Comparison of ENCODE assay signal across 1 cellular context in genomic region chr22:46528121-46528610, GRCh38.
TF ChIP-seq lines count a peak whose summit lies in the region.

No MANE protein-coding gene starts in this region.

TF ChIP-seq in HepG2, 621 proteins besides CTCF, POLR2A, EP300 and RAD21 (continued from another document and continues in another):
- TF ChIP-seq PRMT3 (CRISPR knock-in tag; IDR thresholded peaks at IDR 0.05; ENCODE audit: borderline replicate concordance, low read depth), result no peak
- TF ChIP-seq ZNF670 (CRISPR knock-in tag; IDR thresholded peaks at IDR 0.05; ENCODE audit: borderline replicate concordance), result no peak
- TF ChIP-seq HNRNPUL1 (IDR thresholded peaks at IDR 0.05; ENCODE audit: low read depth, low read length), result no peak
- no peak for TF ChIP-seq CAMTA2 (CRISPR knock-in tag; IDR thresholded peaks at IDR 0.05; ENCODE audit: borderline replicate concordance)
- no peak for TF ChIP-seq ZSCAN30 (CRISPR knock-in tag; IDR thresholded peaks at IDR 0.05)
- no peak for TF ChIP-seq ZNF333 (CRISPR knock-in tag; IDR thresholded peaks at IDR 0.05; ENCODE audit: borderline replicate concordance)
- TF ChIP-seq BHLHE40 (IDR thresholded peaks at IDR 0.05; ENCODE audit: low read length), result no peak
- no peak for TF ChIP-seq SRSF9 (IDR thresholded peaks at IDR 0.05; ENCODE audit: borderline replicate concordance, insufficient read depth, low read depth, low read length, poor library complexity, severe bottlenecking)
- no peak for TF ChIP-seq ZBTB10 (CRISPR knock-in tag; IDR thresholded peaks at IDR 0.05; ENCODE audit: borderline replicate concordance)
- TF ChIP-seq ZFP82 (CRISPR knock-in tag; IDR thresholded peaks at IDR 0.05; ENCODE audit: borderline replicate concordance), result no peak
- peak; percentile 28; the same call in 1 of the 2 replicates for TF ChIP-seq ZBTB26 (CRISPR knock-in tag; IDR thresholded peaks at IDR 0.05; ENCODE audit: borderline replicate concordance)
- no peak for TF ChIP-seq PHF21A (CRISPR knock-in tag; IDR thresholded peaks at IDR 0.05)
- TF ChIP-seq AKAP8 (CRISPR knock-in tag; IDR thresholded peaks at IDR 0.05), result no peak
- no peak for TF ChIP-seq HNF4G (IDR thresholded peaks at IDR 0.05; ENCODE audit: borderline replicate concordance, low read depth, low read length)
- TF ChIP-seq HNF4G (CRISPR knock-in tag; IDR thresholded peaks at IDR 0.05; ENCODE audit: borderline replicate concordance, low read depth), result no peak
- peak; percentile 40; the same call in 1 of the 2 replicates for TF ChIP-seq TFDP1 (CRISPR knock-in tag; IDR thresholded peaks at IDR 0.05; ENCODE audit: borderline replicate concordance)
- no peak for TF ChIP-seq SETDB1 (CRISPR knock-in tag; IDR thresholded peaks at IDR 0.05; ENCODE audit: borderline replicate concordance)
- no peak for TF ChIP-seq PRDM15 (CRISPR knock-in tag; IDR thresholded peaks at IDR 0.05)
- TF ChIP-seq ZNF207 (IDR thresholded peaks at IDR 0.05; ENCODE audit: borderline replicate concordance), result no peak
- no peak for TF ChIP-seq ZNF329 (CRISPR knock-in tag; IDR thresholded peaks at IDR 0.05; ENCODE audit: low read depth)
- no peak for TF ChIP-seq ZNF253 (CRISPR knock-in tag; IDR thresholded peaks at IDR 0.05; ENCODE audit: borderline replicate concordance)
- TF ChIP-seq KLF6 (CRISPR knock-in tag; IDR thresholded peaks at IDR 0.05), result no peak; the same call in 1 of the 2 replicates
- TF ChIP-seq SIX1 (CRISPR knock-in tag; IDR thresholded peaks at IDR 0.05; ENCODE audit: borderline replicate concordance), result no peak; the same call in 1 of the 2 replicates
- no peak for TF ChIP-seq ZNF737 (CRISPR knock-in tag; IDR thresholded peaks at IDR 0.05; ENCODE audit: borderline replicate concordance)
- no peak for TF ChIP-seq ZFP36 (IDR thresholded peaks at IDR 0.05; ENCODE audit: borderline replicate concordance, low read depth, low read length, partially characterized antibody)
- TF ChIP-seq RERE (CRISPR knock-in tag; IDR thresholded peaks at IDR 0.05; ENCODE audit: low read depth), result peak; percentile 80; the same call in 1 of the 2 replicates
- no peak for TF ChIP-seq ZNF615 (CRISPR knock-in tag; IDR thresholded peaks at IDR 0.05; ENCODE audit: borderline replicate concordance)
- no peak for TF ChIP-seq NR0B2 (CRISPR knock-in tag; IDR thresholded peaks at IDR 0.05)
- TF ChIP-seq ZNF136 (CRISPR knock-in tag; IDR thresholded peaks at IDR 0.05; ENCODE audit: low read depth), result no peak
- no peak for TF ChIP-seq PHB2 (IDR thresholded peaks at IDR 0.05; ENCODE audit: partially characterized antibody)
- TF ChIP-seq ZNF724P (CRISPR knock-in tag; IDR thresholded peaks at IDR 0.05; ENCODE audit: borderline replicate concordance), result no peak
- peak; percentile 92 for TF ChIP-seq MEIS2 (CRISPR knock-in tag; IDR thresholded peaks at IDR 0.05)
- no peak for TF ChIP-seq SMAD9 (CRISPR knock-in tag; IDR thresholded peaks at IDR 0.05)
- TF ChIP-seq ELF3 (CRISPR knock-in tag; IDR thresholded peaks at IDR 0.05), result peak; percentile 93
- TF ChIP-seq ZNF501 (CRISPR knock-in tag; IDR thresholded peaks at IDR 0.05), result no peak
- TF ChIP-seq GATAD2A (CRISPR knock-in tag; IDR thresholded peaks at IDR 0.05), result peak; percentile 90
- no peak for TF ChIP-seq TOPORS (CRISPR knock-in tag; IDR thresholded peaks at IDR 0.05)
- TF ChIP-seq ZSCAN12 (CRISPR knock-in tag; IDR thresholded peaks at IDR 0.05), result no peak
- no peak for TF ChIP-seq ARNT (IDR thresholded peaks at IDR 0.05)
- TF ChIP-seq FOXA3 (CRISPR knock-in tag; IDR thresholded peaks at IDR 0.05), result peak; percentile 92
- no peak for TF ChIP-seq ZNF747 (CRISPR knock-in tag; IDR thresholded peaks at IDR 0.05; ENCODE audit: borderline replicate concordance)
- TF ChIP-seq MBD4 (IDR thresholded peaks at IDR 0.05; ENCODE audit: borderline replicate concordance, low read length), result no peak
- TF ChIP-seq ZNF3 (CRISPR knock-in tag; IDR thresholded peaks at IDR 0.05), result no peak
- TF ChIP-seq ZNF350 (CRISPR knock-in tag; IDR thresholded peaks at IDR 0.05; ENCODE audit: borderline replicate concordance, low read depth), result peak; percentile 40; the same call in 1 of the 2 replicates
- TF ChIP-seq ZBTB21 (CRISPR knock-in tag; IDR thresholded peaks at IDR 0.05), result no peak
- TF ChIP-seq E2F5 (CRISPR knock-in tag; conservative IDR thresholded peaks at IDR 0.05), result no peak
- TF ChIP-seq SUZ12 (IDR thresholded peaks at IDR 0.05; ENCODE audit: low read depth, low read length), result no peak
- no peak for TF ChIP-seq ZNF124 (CRISPR knock-in tag; IDR thresholded peaks at IDR 0.05)
- no peak for TF ChIP-seq ZNF574 (CRISPR knock-in tag; IDR thresholded peaks at IDR 0.05)
